In genomic region chr3:158109804-158110657, GRCh38 we compare ENCODE assay signal across 8 cellular contexts. TPM values are rescaled to one million over a fixed set of nuclear protein-coding genes. Genes with fewer than 3 reads are reported as not detected.
A peak's percentile ranks its signal among the peaks of the same experiment; 100 is the strongest.
DNase-seq lines count a peak whose midpoint lies in the region; ATAC-seq, FAIRE-seq and TF ChIP-seq lines count a peak whose summit lies in the region.

TSS of gene RSRC1 (plus strand) at chr3:158110089. CDS start at chr3:158122105, 12,016 bp downstream.

- no peaks in the 10 kb centered on the region for H3K9me3 ChIP-seq in pancreas
- no peaks in the 10 kb centered on the region for H3K9me3 ChIP-seq in thyroid gland

- H3K4me3 ChIP-seq in GM08714 (ENCODE audit: low read length) (peak within 1 kb of the TSS; percentile 99), pancreas (peak within 1 kb of the TSS; percentile 88 to 93 (median 92)), thyroid gland (replicated peaks in 1 of 3) (peak within 1 kb of the TSS; percentile 24 to 87 (median 62))

- H3K4me3 Mint-ChIP-seq in activated naive CD8-positive, alpha-beta T cell = peak within 1 kb of the TSS; percentile 94

- TF ChIP-seq POLR2A in thyroid gland (IDR thresholded peaks at IDR 0.05) = peak in 1 of 2 donors; percentile 35

- H3K27me3 ChIP-seq in pancreas (peaks cover 0 to 21% (median 10%) of the 10 kb centered on the region in 4 donors), thyroid gland (peaks cover 32% of the 10 kb centered on the region)

- peaks cover 9% of the 10 kb centered on the region for H3K36me3 Mint-ChIP-seq in activated naive CD8-positive, alpha-beta T cell

- H3K36me3 ChIP-seq in pancreas (no peaks in the 10 kb centered on the region), thyroid gland (no peaks in the 10 kb centered on the region)

- peaks cover 27% of the 10 kb centered on the region for H3K27me3 Mint-ChIP-seq in activated naive CD8-positive, alpha-beta T cell

- H3K9me3 Mint-ChIP-seq in activated naive CD8-positive, alpha-beta T cell (ENCODE audit: low read depth) = peaks cover 6% of the 10 kb centered on the region

- H3K4me1 ChIP-seq in pancreas (peaks cover 0 to 9% (median 6%) of the 10 kb centered on the region in 3 donors), thyroid gland (peaks cover 12 to 28% of the 10 kb centered on the region in 2 donors)

- peak within 1 kb of the TSS; percentile 77 for H3K27ac Mint-ChIP-seq in activated naive CD8-positive, alpha-beta T cell

- FAIRE-seq in pancreas (lab: Jason Lieb, UNC) = no peak

- ATAC-seq in HG02610 (IDR thresholded peaks at IDR 0.05; ENCODE audit: unreplicated experiment) (peak; percentile 85), pancreas (peak; percentile 96 to 98 (median 97))

- peaks cover 61% of the 10 kb centered on the region for H3K4me1 Mint-ChIP-seq in activated naive CD8-positive, alpha-beta T cell (ENCODE audit: low read depth)

- peak within 1 kb of the TSS; percentile 57 to 76 (median 70) for H3K27ac ChIP-seq in pancreas
- H3K27ac ChIP-seq in thyroid gland = peak within 1 kb of the TSS in 2 of 3 donors; percentile 61 to 82

- DNase-seq in NCI-H1092 treated with DMSO at 0.1 percent for 48 hours (lab: John Stamatoyannopoulos, UW) (peak; percentile 88), SKM-1 treated with dmso at 0.1 percent for 144 hours (lab: John Stamatoyannopoulos, UW; ENCODE audit: unreplicated experiment) (peak; percentile 82), head of caudate nucleus (peak; percentile 74 to 95 (median 88)), pancreas (peak; percentile 76 to 93 (median 84)), thyroid gland (peak; percentile 81 to 86)

- intact Hi-C loops in head of caudate nucleus (cut with DNase I) (no loop called here), pancreas (cut with DNase I) (no loop called here), thyroid gland (cut with DNase I) (no loop called here)

- WGBS in pancreas, 2 donors = 0 to 1% methylated on average over 57 of the region's 57 CpGs
- WGBS in thyroid gland, 2 donors = 1 to 2% methylated on average over 32 to 50 of the region's 57 CpGs

- TF ChIP-seq CTCF in pancreas (IDR thresholded peaks at IDR 0.05) (no peak), thyroid gland (IDR thresholded peaks at IDR 0.05) (no peak)

RNA-seq across cellular contexts. Expression of gene RSRC1, which starts in this region (rescaled TPM):
- total RNA-seq in pancreas (10 to 100 TPM in 4 of 6 donors, 1 to 10 TPM in 2; 9.8 to 19.9 (median 13.3) TPM), thyroid gland (10 to 100 TPM; 51.7 to 65.4 (median 59.9) TPM)
- 1 to 10 TPM; 7.7 to 9.3 TPM for polyA plus RNA-seq in pancreas

Comparison
In these comparisons a context has a peak if more than half of its experiments do, and no peak if none do; other contexts are left out.
1. Peak in every context shown above with its lines: DNase-seq, ATAC-seq, H3K4me3 ChIP-seq and H3K27ac ChIP-seq.